ENCODE assay signal across 8 cellular contexts in the genomic region with DNA sequence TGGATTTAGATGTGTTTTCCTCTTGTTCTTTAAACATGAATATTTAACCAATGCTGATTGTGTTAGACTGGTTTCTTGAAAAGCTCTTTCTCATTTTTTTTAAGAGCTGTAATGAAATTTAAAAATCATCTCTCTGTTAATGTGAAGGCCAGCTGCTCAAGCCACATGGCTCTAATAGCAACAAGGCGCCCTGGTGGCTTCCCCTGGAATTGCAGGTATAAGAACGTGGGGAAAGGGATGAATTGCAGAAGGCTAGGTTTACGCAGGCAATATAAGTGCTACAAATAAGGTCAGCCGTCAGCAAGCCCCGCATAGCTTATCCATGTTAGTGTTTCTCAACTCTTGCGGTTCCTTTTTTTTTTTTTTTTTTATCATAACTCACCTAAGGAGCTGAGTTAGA.
DNase-seq lines count a peak whose midpoint lies in the region; ATAC-seq and TF ChIP-seq lines count a peak whose summit lies in the region.

No MANE protein-coding gene starts in this region.

- no peaks in the 10 kb centered on the region for H3K9me3 Mint-ChIP-seq in stimulated activated effector memory CD8-positive, alpha-beta T cell treated with anti-CD3 and anti-CD28 coated beads, Interleukin-12 subunit alpha, Interleukin-12 subunit beta, amount 100 ng/mL, for 72 hours

- H3K36me3 Mint-ChIP-seq in stimulated activated effector memory CD8-positive, alpha-beta T cell treated with anti-CD3 and anti-CD28 coated beads, Interleukin-12 subunit alpha, Interleukin-12 subunit beta, amount 100 ng/mL, for 72 hours, result no peaks in the 10 kb centered on the region

- no peaks in the 10 kb centered on the region for H3K9me2 ChIP-seq in PC-3 (replicated peaks; ENCODE audit: low read length)

- H3K4me3 ChIP-seq in DND-41 (ENCODE audit: low read depth in 1 of 2, low read length in 2 of 2), result no peak overlapping the region
- H3K4me3 ChIP-seq in PC-3 (ENCODE audit: low read length), result no peak overlapping the region

- no peaks in the 10 kb centered on the region for H4K20me1 ChIP-seq in DND-41 (ENCODE audit: insufficient read depth, low read length)
- H4K20me1 ChIP-seq in PC-3 (ENCODE audit: low read length), result no peaks in the 10 kb centered on the region

- TF ChIP-seq CTCF in DND-41 (IDR thresholded peaks at IDR 0.05; ENCODE audit: borderline replicate concordance, extremely low read depth, low read length, poor library complexity, severe bottlenecking) (peak; percentile 56), PC-3 (conservative IDR thresholded peaks at IDR 0.05; ENCODE audit: low read depth, low read length) (peak; percentile 48)

- no peak overlapping the region for H3K27ac Mint-ChIP-seq in stimulated activated effector memory CD8-positive, alpha-beta T cell treated with anti-CD3 and anti-CD28 coated beads, Interleukin-12 subunit alpha, Interleukin-12 subunit beta, amount 100 ng/mL, for 72 hours

- intact Hi-C loops in PC-3 (cut with micrococcal nuclease), result no loop called here

- BruUV-seq in PC-3 (replicated peaks; lab: Mats Ljungman, UMichigan), result no TSS peak

- H3K4me3 Mint-ChIP-seq in stimulated activated effector memory CD8-positive, alpha-beta T cell treated with anti-CD3 and anti-CD28 coated beads, Interleukin-12 subunit alpha, Interleukin-12 subunit beta, amount 100 ng/mL, for 72 hours, result no peak overlapping the region

- no peaks in the 10 kb centered on the region for H3K4me1 ChIP-seq in DND-41 (ENCODE audit: insufficient read depth, low read length)
- H3K4me1 ChIP-seq in PC-3 (ENCODE audit: insufficient read depth, low read length), result no peaks in the 10 kb centered on the region

- no peak for ATAC-seq in DND-41 (ENCODE audit: insufficient read depth, low read depth)
- ATAC-seq in GM21515 (IDR thresholded peaks at IDR 0.05; ENCODE audit: unreplicated experiment), result peak; percentile 54
- no peak for ATAC-seq in PC-3
- no peak for ATAC-seq in HG03565 (IDR thresholded peaks at IDR 0.05; ENCODE audit: unreplicated experiment)
- no peak for ATAC-seq in stimulated activated effector memory CD8-positive, alpha-beta T cell treated with anti-CD3 and anti-CD28 coated beads, Interleukin-12 subunit alpha, Interleukin-12 subunit beta, amount 100 ng/mL, for 72 hours

- POLR2A ChIA-PET in PC-3 (lab: Charles Lee; ENCODE audit: unreplicated experiment), result no interaction called here

- H3K9ac ChIP-seq in DND-41 (ENCODE audit: low read depth, low read length) (no peak overlapping the region), PC-3 (ENCODE audit: low read length) (no peak overlapping the region)

- H3K4me1 Mint-ChIP-seq in stimulated activated effector memory CD8-positive, alpha-beta T cell treated with anti-CD3 and anti-CD28 coated beads, Interleukin-12 subunit alpha, Interleukin-12 subunit beta, amount 100 ng/mL, for 72 hours, result no peaks in the 10 kb centered on the region

- H3K9me3 ChIP-seq in DND-41 (ENCODE audit: insufficient read depth, low read length, severe bottlenecking) (no peaks in the 10 kb centered on the region), PC-3 (ENCODE audit: low read length) (no peaks in the 10 kb centered on the region)

- no peaks in the 10 kb centered on the region for H3F3A ChIP-seq in PC-3 (ENCODE audit: low read length, unreplicated experiment)

- peak; percentile 10 for DNase-seq in DND-41
- peak; percentile 27 for DNase-seq in PC-3
- DNase-seq in iPS DF 19.7 (ENCODE audit: low read depth, low spot score), result peak; percentile 15
- no peak for DNase-seq in NCI-H187 (lab: John Stamatoyannopoulos, UW)
- DNase-seq in stimulated activated effector memory CD8-positive, alpha-beta T cell treated with anti-CD3 and anti-CD28 coated beads, Interleukin-12 subunit alpha, Interleukin-12 subunit beta, amount 100 ng/mL, for 72 hours (ENCODE audit: low spot score in 2 of 2), result no peak
- no peak for DNase-seq in caudate nucleus (lab: John Stamatoyannopoulos, UW)

- H3K4me2 ChIP-seq in DND-41 (ENCODE audit: insufficient read depth, low read length) (no peak overlapping the region), PC-3 (ENCODE audit: low read length) (no peak overlapping the region)

- H2AFZ ChIP-seq in DND-41 (ENCODE audit: low read depth, low read length) (no peak overlapping the region), PC-3 (ENCODE audit: low read length) (no peak overlapping the region)

- peaks cover 9% of the 10 kb centered on the region for H3K27me3 ChIP-seq in DND-41 (ENCODE audit: insufficient read depth, low read length, poor library complexity)
- H3K27me3 ChIP-seq in PC-3 (ENCODE audit: low read length), result no peaks in the 10 kb centered on the region

- CTCF ChIA-PET in PC-3 (lab: Charles Lee), result interaction anchor here (0.5 kb wide), 1 partner anchor 18 kb away, joined by 4 read pairs; no protein-coding TSS in a partner anchor

- no peaks in the 10 kb centered on the region for H3K79me2 ChIP-seq in DND-41 (ENCODE audit: insufficient read depth, low read length)
- H3K79me2 ChIP-seq in PC-3 (ENCODE audit: low read length), result no peaks in the 10 kb centered on the region

- H3K36me3 ChIP-seq in DND-41 (ENCODE audit: insufficient read depth, low read length) (no peaks in the 10 kb centered on the region), PC-3 (ENCODE audit: low read depth, low read length) (no peaks in the 10 kb centered on the region)

- H3K27ac ChIP-seq in DND-41 (ENCODE audit: low read length) (no peak overlapping the region), PC-3 (ENCODE audit: low read length) (no peak overlapping the region), caudate nucleus (ENCODE audit: low read depth, low read length) (no peak overlapping the region)

Comparison
In these comparisons a context has a peak if more than half of its experiments do, and no peak if none do; other contexts are left out.
1. DNase-seq: peak in DND-41 (single experiment), PC-3 (single experiment) and iPS DF 19.7 (single experiment); none in NCI-H187 (0 of 2), stimulated activated effector memory CD8-positive, alpha-beta T cell treated with anti-CD3 and anti-CD28 coated beads, Interleukin-12 subunit alpha, Interleukin-12 subunit beta, amount 100 ng/mL, for 72 hours (0 of 2) and caudate nucleus (0 of 61).